In genomic region chr12:30997685-30998440, GRCh38 we compare ENCODE assay signal across 29 cellular contexts.
"Had no signal": no experiment of that assay in that cellular context is flagged by ENCODE, and none has a peak within 500 bp of the region (broad histone marks: within the 10 kb centered on the region; RNA-seq: fewer than 3 reads in every experiment).

No MANE protein-coding gene starts in this region.

- H3K4me2 ChIP-seq: neural progenitor cell, smooth muscle cell had no signal

- H3K4me1 ChIP-seq: colonic mucosa, neural progenitor cell, uterus had no signal

- H3K27me3 Mint-ChIP-seq: activated CD4-positive, alpha-beta T cell treated with anti-CD3 and anti-CD28 coated beads for 36 hours; activated CD8-positive, alpha-beta memory T cell treated with anti-CD3 and anti-CD28 coated beads, Interleukin-2, amount 10 ng/mL, durations not matched to agents 7 days and 5 days; activated naive CD8-positive, alpha-beta T cell; stimulated activated memory B cell treated with anti-CD40 and anti-IgM and Interleukin-4, amounts not matched to agents 10 μg/mL and 1 μg/mL and 100 μg/mL, for 72 hours; stimulated activated naive CD8-positive, alpha-beta T cell treated with anti-CD3 and anti-CD28 coated beads, Interleukin-15, amount 100 ng/mL, for 72 hours had no signal

- H3K4me3 Mint-ChIP-seq: activated CD4-positive, alpha-beta T cell treated with anti-CD3 and anti-CD28 coated beads for 36 hours; activated CD8-positive, alpha-beta memory T cell treated with anti-CD3 and anti-CD28 coated beads, Interleukin-2, amount 10 ng/mL, durations not matched to agents 7 days and 5 days; activated CD8-positive, alpha-beta T cell treated with anti-CD3 and anti-CD28 coated beads, Interleukin-2, amount 10 ng/mL, durations not matched to agents 7 days and 5 days; activated naive CD8-positive, alpha-beta T cell; activated T-cell treated with anti-CD3 and anti-CD28 coated beads, Interleukin-2, amount 50 U/mL, for 72 hours; natural killer cell; neural progenitor cell; stimulated activated memory B cell treated with anti-CD40 and anti-IgM and Interleukin-4, amounts not matched to agents 10 μg/mL and 1 μg/mL and 100 μg/mL, for 72 hours; stimulated activated naive CD8-positive, alpha-beta T cell treated with anti-CD3 and anti-CD28 coated beads, Interleukin-15, amount 100 ng/mL, for 72 hours; type B pancreatic cell had no signal

- H3K9me3 ChIP-seq: colonic mucosa, esophagus squamous epithelium, sigmoid colon, uterus had no signal

- H3K27me3 ChIP-seq: colonic mucosa, neural progenitor cell, sigmoid colon, uterus had no signal

- H3K36me3 Mint-ChIP-seq: activated CD8-positive, alpha-beta memory T cell treated with anti-CD3 and anti-CD28 coated beads, Interleukin-2, amount 10 ng/mL, durations not matched to agents 7 days and 5 days; activated naive CD8-positive, alpha-beta T cell; natural killer cell; stimulated activated memory B cell treated with anti-CD40 and anti-IgM and Interleukin-4, amounts not matched to agents 10 μg/mL and 1 μg/mL and 100 μg/mL, for 72 hours had no signal

- DNase-seq: activated CD4-positive, alpha-beta T cell treated with anti-CD3 and anti-CD28 coated beads for 36 hours; activated CD4-positive, CD25-positive, alpha-beta regulatory T cell; activated CD8-positive, alpha-beta memory T cell treated with anti-CD3 and anti-CD28 coated beads, Interleukin-2, amount 10 ng/mL, durations not matched to agents 7 days and 5 days; activated CD8-positive, alpha-beta T cell treated with anti-CD3 and anti-CD28 coated beads, Interleukin-2, amount 10 ng/mL, durations not matched to agents 7 days and 5 days; activated naive CD4-positive, alpha-beta T cell treated with Interleukin-2 at 50 U/mL for 16 hours; activated T-cell treated with anti-CD3 and anti-CD28 coated beads, Interleukin-2, amount 50 U/mL, for 72 hours; anterior cingulate cortex; colonic mucosa; effector CD8-positive, alpha-beta T cell; esophagus squamous epithelium; foreskin melanocyte; left ventricle myocardium superior; mammary epithelial cell; midbrain; natural killer cell; sigmoid colon; stimulated activated CD4-positive, alpha-beta T cell treated with anti-CD3 and anti-CD28 coated beads, Interleukin-1b, Interleukin-23, amount 100 ng/mL, for 48 hours; stimulated activated CD4-positive, alpha-beta T cell treated with anti-CD3 and anti-CD28 coated beads, Interleukin-4, amount 100 ng/mL, for 4 hours; stimulated activated CD8-positive, alpha-beta memory T cell treated with anti-CD3 and anti-CD28 coated beads, Interleukin-4, amount 100 ng/mL, for 48 hours; stimulated activated naive CD8-positive, alpha-beta T cell treated with anti-CD3 and anti-CD28 coated beads, Interleukin-15, amount 100 ng/mL, for 72 hours; substantia nigra; uterus had no signal

- H3K27ac Mint-ChIP-seq: activated CD4-positive, alpha-beta T cell treated with anti-CD3 and anti-CD28 coated beads for 36 hours; activated CD8-positive, alpha-beta memory T cell treated with anti-CD3 and anti-CD28 coated beads, Interleukin-2, amount 10 ng/mL, durations not matched to agents 7 days and 5 days; activated CD8-positive, alpha-beta T cell treated with anti-CD3 and anti-CD28 coated beads, Interleukin-2, amount 10 ng/mL, durations not matched to agents 7 days and 5 days; activated naive CD8-positive, alpha-beta T cell; activated T-cell treated with anti-CD3 and anti-CD28 coated beads, Interleukin-2, amount 50 U/mL, for 72 hours; natural killer cell; neural progenitor cell; progenitor cell of endocrine pancreas; stimulated activated memory B cell treated with anti-CD40 and anti-IgM and Interleukin-4, amounts not matched to agents 10 μg/mL and 1 μg/mL and 100 μg/mL, for 72 hours; stimulated activated naive CD8-positive, alpha-beta T cell treated with anti-CD3 and anti-CD28 coated beads, Interleukin-15, amount 100 ng/mL, for 72 hours; type B pancreatic cell had no signal

- H3K9me3 Mint-ChIP-seq: natural killer cell; neural progenitor cell; stimulated activated memory B cell treated with anti-CD40 and anti-IgM and Interleukin-4, amounts not matched to agents 10 μg/mL and 1 μg/mL and 100 μg/mL, for 72 hours; type B pancreatic cell had no signal

- H2AFZ ChIP-seq: neural progenitor cell had no signal

- H3K4me3 ChIP-seq: colonic mucosa, esophagus squamous epithelium, neural progenitor cell, sigmoid colon, smooth muscle cell, uterus had no signal

- H3K9ac ChIP-seq: neural progenitor cell had no signal

- H3K27ac ChIP-seq: colonic mucosa, epithelial cell of prostate, esophagus squamous epithelium, neural progenitor cell, sigmoid colon, uterus had no signal

- H3K36me3 ChIP-seq: colonic mucosa, esophagus squamous epithelium, neural progenitor cell, sigmoid colon, uterus had no signal

- H3K4me1 Mint-ChIP-seq: activated CD4-positive, alpha-beta T cell treated with anti-CD3 and anti-CD28 coated beads for 36 hours; activated CD8-positive, alpha-beta memory T cell treated with anti-CD3 and anti-CD28 coated beads, Interleukin-2, amount 10 ng/mL, durations not matched to agents 7 days and 5 days; natural killer cell; stimulated activated memory B cell treated with anti-CD40 and anti-IgM and Interleukin-4, amounts not matched to agents 10 μg/mL and 1 μg/mL and 100 μg/mL, for 72 hours; stimulated activated naive CD8-positive, alpha-beta T cell treated with anti-CD3 and anti-CD28 coated beads, Interleukin-15, amount 100 ng/mL, for 72 hours had no signal

- ATAC-seq: activated CD4-positive, alpha-beta T cell treated with anti-CD3 and anti-CD28 coated beads for 36 hours; activated CD8-positive, alpha-beta memory T cell treated with anti-CD3 and anti-CD28 coated beads, Interleukin-2, amount 10 ng/mL, durations not matched to agents 7 days and 5 days; activated CD8-positive, alpha-beta T cell treated with anti-CD3 and anti-CD28 coated beads, Interleukin-2, amount 10 ng/mL, durations not matched to agents 7 days and 5 days; activated T-cell treated with anti-CD3 and anti-CD28 coated beads, Interleukin-2, amount 50 U/mL, for 72 hours; left ventricle myocardium superior; natural killer cell; stimulated activated memory B cell treated with anti-CD40 and anti-IgM and Interleukin-4, amounts not matched to agents 10 μg/mL and 1 μg/mL and 100 μg/mL, for 72 hours; stimulated activated naive CD8-positive, alpha-beta T cell treated with anti-CD3 and anti-CD28 coated beads, Interleukin-15, amount 100 ng/mL, for 72 hours had no signal
